Comparison of ENCODE assay signal across 8 cellular contexts in genomic region chr1:233327938-233328660, GRCh38. TPM values are rescaled to one million over a fixed set of nuclear protein-coding genes. Genes with fewer than 3 reads are reported as not detected.
DNase-seq lines count a peak whose midpoint lies in the region; ATAC-seq and TF ChIP-seq lines count a peak whose summit lies in the region.

No MANE protein-coding gene starts in this region.

- WGBS in thymus, result under 1% methylated on average over 105 of the region's 105 CpGs

- H3K9me3 Mint-ChIP-seq in CD8-positive, alpha-beta memory T cell, result no peaks in the 10 kb centered on the region
- H3K9me3 Mint-ChIP-seq in WTC11, result peaks cover 4% of the 10 kb centered on the region

- H3K27me3 Mint-ChIP-seq in CD8-positive, alpha-beta memory T cell, result peaks cover 5% of the 10 kb centered on the region in 2 donors
- peaks cover 26% of the 10 kb centered on the region for H3K27me3 Mint-ChIP-seq in WTC11 (ENCODE audit: low read depth)

- H3K4me1 ChIP-seq in CD8-positive, alpha-beta memory T cell (ENCODE audit: insufficient read depth, low read length), result peaks cover 7% of the 10 kb centered on the region
- H3K4me1 ChIP-seq in thymus (ENCODE audit: control insufficient read depth, insufficient read depth, low read length), result peaks cover 6% of the 10 kb centered on the region

- no peaks in the 10 kb centered on the region for H3K36me3 Mint-ChIP-seq in CD8-positive, alpha-beta memory T cell
- H3K36me3 Mint-ChIP-seq in WTC11, result 0 out of 2 replicates have a peak, but pooled peaks cover 3% of the 10 kb centered on the region

- H3K9me3 ChIP-seq in CD8-positive, alpha-beta memory T cell (ENCODE audit: low read length), result no peaks in the 10 kb centered on the region
- no peaks in the 10 kb centered on the region for H3K9me3 ChIP-seq in thymus (ENCODE audit: control insufficient read depth)

- no peak overlapping the region for H3K27ac Mint-ChIP-seq in CD8-positive, alpha-beta memory T cell
- H3K27ac Mint-ChIP-seq in WTC11, result no peak overlapping the region

- peak; percentile 11 to 52 (median 32) for DNase-seq in CD8-positive, alpha-beta memory T cell
- DNase-seq in WTC11 (ENCODE audit: low spot score), result peak; percentile 57
- DNase-seq in effector CD4-positive, alpha-beta T cell, result peak; percentile 6
- peak; percentile 13 for DNase-seq in mucosa of gallbladder (ENCODE audit: low spot score)
- no peak for DNase-seq in kidney glomerular epithelial cell (lab: John Stamatoyannopoulos, UW)

- CTCF ChIA-PET in CD8-positive, alpha-beta memory T cell (lab: Charles Lee), result interaction anchor here (0.8 to 1.7 kb wide), 5 partner anchors 9 to 37 kb away, joined by 3 to 5 read pairs (median 5); no protein-coding TSS in a partner anchor
- CTCF ChIA-PET in WTC11 (lab: Charles Lee), result interaction anchor here (0.6 kb wide), 1 partner anchor 92 kb away, joined by 5 read pairs; no protein-coding TSS in a partner anchor

- no peak for TF ChIP-seq CTCF in WTC11 (IDR thresholded peaks at IDR 0.05)

- H3K36me3 ChIP-seq in CD8-positive, alpha-beta memory T cell (ENCODE audit: insufficient read depth, low read length), result no peaks in the 10 kb centered on the region
- no peaks in the 10 kb centered on the region for H3K36me3 ChIP-seq in thymus (ENCODE audit: control insufficient read depth, insufficient read depth)

- H3K4me1 Mint-ChIP-seq in CD8-positive, alpha-beta memory T cell, result peaks cover 8 to 17% (median 13%) of the 10 kb centered on the region in 3 donors
- H3K4me1 Mint-ChIP-seq in WTC11, result peaks cover 36% of the 10 kb centered on the region

- H3K27me3 ChIP-seq in CD8-positive, alpha-beta memory T cell (ENCODE audit: insufficient read depth, low read length, poor library complexity, severe bottlenecking), result no peaks in the 10 kb centered on the region
- H3K27me3 ChIP-seq in thymus (ENCODE audit: control insufficient read depth, insufficient read depth), result peaks cover 11% of the 10 kb centered on the region

- ATAC-seq in GM19438 (IDR thresholded peaks at IDR 0.05; ENCODE audit: low read depth, unreplicated experiment) (peak; percentile 32), HG03460 (IDR thresholded peaks at IDR 0.05; ENCODE audit: unreplicated experiment) (peak; percentile 21), WTC11 (peak; percentile 1)

- no peak overlapping the region for H3K27ac ChIP-seq in CD8-positive, alpha-beta memory T cell (ENCODE audit: low read depth, low read length)
- H3K27ac ChIP-seq in thymus (ENCODE audit: low read depth), result peak overlapping the region; percentile 42

- H3K4me3 Mint-ChIP-seq in CD8-positive, alpha-beta memory T cell, result peak overlapping the region in 3 of 7 donors; percentile 24 to 80 (median 61)
- H3K4me3 Mint-ChIP-seq in WTC11, result peak overlapping the region; percentile 31; the same call in 1 of the 2 replicates

- POLR2A ChIA-PET in CD8-positive, alpha-beta memory T cell (lab: Charles Lee), result interaction anchor here (0.9 kb wide), 1 partner anchor 9 kb away, joined by 4 read pairs; no protein-coding TSS in a partner anchor
- POLR2A ChIA-PET in WTC11 (lab: Charles Lee), result interaction anchor here (0.7 to 1.7 kb wide), 4 partner anchors 12 to 286 kb away, joined by 3 to 6 read pairs (median 4); partner anchors contain the start of gene KCNK1

- peak overlapping the region; percentile 51 for H3K4me3 ChIP-seq in CD8-positive, alpha-beta memory T cell (ENCODE audit: low read length)
- peak overlapping the region; percentile 69 for H3K4me3 ChIP-seq in thymus (ENCODE audit: low read length)

TF ChIP-seq in WTC11, 78 proteins besides CTCF, POLR2A, EP300 and RAD21 (continues in another document):
- TF ChIP-seq MXD4 (CRISPR knock-in tag; IDR thresholded peaks at IDR 0.05; ENCODE audit: borderline replicate concordance) (no peak), CREM (CRISPR knock-in tag; IDR thresholded peaks at IDR 0.05) (peak; percentile 49), SP1 (CRISPR knock-in tag; conservative IDR thresholded peaks at IDR 0.05) (peak; percentile 7; the same call in 1 of the 2 replicates), NFE2L1 (CRISPR knock-in tag; IDR thresholded peaks at IDR 0.05) (peak; percentile 80; the same call in 1 of the 2 replicates), ZNF671 (CRISPR knock-in tag; IDR thresholded peaks at IDR 0.05) (no peak), ZNF396 (CRISPR knock-in tag; IDR thresholded peaks at IDR 0.05; ENCODE audit: borderline replicate concordance) (no peak), TP53 (CRISPR knock-in tag; IDR thresholded peaks at IDR 0.05) (peak; percentile 97), NFATC4 (CRISPR knock-in tag; IDR thresholded peaks at IDR 0.05) (no peak), ZNF219 (CRISPR knock-in tag; IDR thresholded peaks at IDR 0.05; ENCODE audit: borderline replicate concordance) (no peak; the same call in 1 of the 2 replicates), MYBL2 (CRISPR knock-in tag; IDR thresholded peaks at IDR 0.05) (peak; percentile 51; the same call in 1 of the 2 replicates), NR3C1 (CRISPR knock-in tag; conservative IDR thresholded peaks at IDR 0.05; ENCODE audit: low read depth) (0 out of 2 replicates have a peak, but pooled peaks have one; percentile 79), ATF1 (CRISPR knock-in tag; IDR thresholded peaks at IDR 0.05) (peak; percentile 83), RORB (CRISPR knock-in tag; IDR thresholded peaks at IDR 0.05) (no peak), GTF2I (CRISPR knock-in tag; conservative IDR thresholded peaks at IDR 0.05) (no peak), E2F5 (CRISPR knock-in tag; IDR thresholded peaks at IDR 0.05) (peak; percentile 69; the same call in 1 of the 2 replicates)
- TF ChIP-seq, protein P1, sequence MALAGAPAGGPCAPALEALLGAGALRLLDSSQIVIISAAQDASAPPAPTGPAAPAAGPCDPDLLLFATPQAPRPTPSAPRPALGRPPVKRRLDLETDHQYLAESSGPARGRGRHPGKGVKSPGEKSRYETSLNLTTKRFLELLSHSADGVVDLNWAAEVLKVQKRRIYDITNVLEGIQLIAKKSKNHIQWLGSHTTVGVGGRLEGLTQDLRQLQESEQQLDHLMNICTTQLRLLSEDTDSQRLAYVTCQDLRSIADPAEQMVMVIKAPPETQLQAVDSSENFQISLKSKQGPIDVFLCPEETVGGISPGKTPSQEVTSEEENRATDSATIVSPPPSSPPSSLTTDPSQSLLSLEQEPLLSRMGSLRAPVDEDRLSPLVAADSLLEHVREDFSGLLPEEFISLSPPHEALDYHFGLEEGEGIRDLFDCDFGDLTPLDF (CRISPR knock-in tag; IDR thresholded peaks at IDR 0.05), result no peak; the same call in 1 of the 2 replicates
- TF ChIP-seq, protein P2, sequence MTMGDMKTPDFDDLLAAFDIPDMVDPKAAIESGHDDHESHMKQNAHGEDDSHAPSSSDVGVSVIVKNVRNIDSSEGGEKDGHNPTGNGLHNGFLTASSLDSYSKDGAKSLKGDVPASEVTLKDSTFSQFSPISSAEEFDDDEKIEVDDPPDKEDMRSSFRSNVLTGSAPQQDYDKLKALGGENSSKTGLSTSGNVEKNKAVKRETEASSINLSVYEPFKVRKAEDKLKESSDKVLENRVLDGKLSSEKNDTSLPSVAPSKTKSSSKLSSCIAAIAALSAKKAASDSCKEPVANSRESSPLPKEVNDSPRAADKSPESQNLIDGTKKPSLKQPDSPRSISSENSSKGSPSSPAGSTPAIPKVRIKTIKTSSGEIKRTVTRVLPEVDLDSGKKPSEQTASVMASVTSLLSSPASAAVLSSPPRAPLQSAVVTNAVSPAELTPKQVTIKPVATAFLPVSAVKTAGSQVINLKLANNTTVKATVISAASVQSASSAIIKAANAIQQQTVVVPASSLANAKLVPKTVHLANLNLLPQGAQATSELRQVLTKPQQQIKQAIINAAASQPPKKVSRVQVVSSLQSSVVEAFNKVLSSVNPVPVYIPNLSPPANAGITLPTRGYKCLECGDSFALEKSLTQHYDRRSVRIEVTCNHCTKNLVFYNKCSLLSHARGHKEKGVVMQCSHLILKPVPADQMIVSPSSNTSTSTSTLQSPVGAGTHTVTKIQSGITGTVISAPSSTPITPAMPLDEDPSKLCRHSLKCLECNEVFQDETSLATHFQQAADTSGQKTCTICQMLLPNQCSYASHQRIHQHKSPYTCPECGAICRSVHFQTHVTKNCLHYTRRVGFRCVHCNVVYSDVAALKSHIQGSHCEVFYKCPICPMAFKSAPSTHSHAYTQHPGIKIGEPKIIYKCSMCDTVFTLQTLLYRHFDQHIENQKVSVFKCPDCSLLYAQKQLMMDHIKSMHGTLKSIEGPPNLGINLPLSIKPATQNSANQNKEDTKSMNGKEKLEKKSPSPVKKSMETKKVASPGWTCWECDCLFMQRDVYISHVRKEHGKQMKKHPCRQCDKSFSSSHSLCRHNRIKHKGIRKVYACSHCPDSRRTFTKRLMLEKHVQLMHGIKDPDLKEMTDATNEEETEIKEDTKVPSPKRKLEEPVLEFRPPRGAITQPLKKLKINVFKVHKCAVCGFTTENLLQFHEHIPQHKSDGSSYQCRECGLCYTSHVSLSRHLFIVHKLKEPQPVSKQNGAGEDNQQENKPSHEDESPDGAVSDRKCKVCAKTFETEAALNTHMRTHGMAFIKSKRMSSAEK (CRISPR knock-in tag; IDR thresholded peaks at IDR 0.05; ENCODE audit: borderline replicate concordance), result no peak

RNA-seq across cellular contexts. Expression of gene MAP3K21, which starts 0.6 kb away (rescaled TPM):
- 1 to 10 TPM; 2.8 TPM for total RNA-seq in CD8-positive, alpha-beta memory T cell
- 0.54 TPM for polyA plus RNA-seq in CD8-positive, alpha-beta memory T cell
- total RNA-seq in WTC11 (2021) (21.1 to 24.0 TPM (median 23.0 TPM) in 3 replicates), mucosa of gallbladder (11.9 TPM)
- 1.3 TPM for polyA plus RNA-seq in thymus

RNA-seq across cellular contexts. Expression of gene PCNX2, which starts 32.6 kb away (rescaled TPM):
- 10 to 100 TPM; 26.7 to 27.3 TPM for total RNA-seq in CD8-positive, alpha-beta memory T cell
- 11.7 TPM for polyA plus RNA-seq in CD8-positive, alpha-beta memory T cell
- total RNA-seq in WTC11 (2021), result 50.8 to 59.4 TPM (median 57.0 TPM) in 3 replicates
- 28.4 TPM for total RNA-seq in mucosa of gallbladder
- 7.7 TPM for polyA plus RNA-seq in thymus
